ENCODE assay signal across 16 cellular contexts in genomic region chr9:134551176-134551575, GRCh38.
"Had no signal": no experiment of that assay in that cellular context is flagged by ENCODE, and none has a peak within 500 bp of the region (broad histone marks: within the 10 kb centered on the region; RNA-seq: fewer than 3 reads in every experiment).

No MANE protein-coding gene starts in this region.

- H3K27ac ChIP-seq: heart left ventricle, pancreas had no signal

- H3K9me3 ChIP-seq: heart left ventricle, pancreas, transverse colon had no signal

- FAIRE-seq: frontal cortex, pancreas, small intestine had no signal

- H3K9me3 Mint-ChIP-seq: activated naive CD8-positive, alpha-beta T cell treated with anti-CD3 and anti-CD28 coated beads, Interleukin-2, amount 50 U/mL, for 24 hours; activated T-helper 1 cell treated with anti-CD3 and anti-CD28 coated beads, Interleukin-12 subunit alpha, Interleukin-12 subunit beta, Interleukin-2, Interleukin-4 antibody, amounts not matched to agents 30 ng/mL and 10 ng/mL and 1 ng/mL, durations not matched to agents 14 hours and 24 hours and 36 hours had no signal

- H3K36me3 Mint-ChIP-seq: stimulated activated memory B cell treated with anti-CD40 and anti-IgM and Interleukin-4, amounts not matched to agents 10 μg/mL and 1 μg/mL and 100 μg/mL, for 72 hours had no signal

- DNase-seq: activated CD4-positive, alpha-beta memory T cell treated with anti-CD3 and anti-CD28 coated beads, Interleukin-2, amount 10 ng/mL, durations not matched to agents 7 days and 5 days; activated CD4-positive, alpha-beta T cell treated with anti-CD3 and anti-CD28 coated beads for 36 hours; activated naive CD4-positive, alpha-beta T cell; activated naive CD8-positive, alpha-beta T cell treated with anti-CD3 and anti-CD28 coated beads, Interleukin-2, amount 50 U/mL, for 24 hours; caudate nucleus; effector CD4-positive, alpha-beta T cell; retina; small intestine; transverse colon had no signal

- H3K4me3 Mint-ChIP-seq: activated CD4-positive, alpha-beta memory T cell treated with anti-CD3 and anti-CD28 coated beads, Interleukin-2, amount 10 ng/mL, durations not matched to agents 7 days and 5 days; activated CD4-positive, alpha-beta T cell treated with anti-CD3 and anti-CD28 coated beads for 36 hours; activated naive CD8-positive, alpha-beta T cell treated with anti-CD3 and anti-CD28 coated beads, Interleukin-2, amount 50 U/mL, for 24 hours; activated T-helper 1 cell treated with anti-CD3 and anti-CD28 coated beads, Interleukin-12 subunit alpha, Interleukin-12 subunit beta, Interleukin-2, Interleukin-4 antibody, amounts not matched to agents 30 ng/mL and 10 ng/mL and 1 ng/mL, durations not matched to agents 14 hours and 24 hours and 36 hours; stimulated activated memory B cell treated with anti-CD40 and anti-IgM and Interleukin-4, amounts not matched to agents 10 μg/mL and 1 μg/mL and 100 μg/mL, for 72 hours had no signal

- H3K36me3 ChIP-seq: heart left ventricle, pancreas, transverse colon, WERI-Rb-1 had no signal

- H3K27me3 Mint-ChIP-seq: activated CD4-positive, alpha-beta memory T cell treated with anti-CD3 and anti-CD28 coated beads, Interleukin-2, amount 10 ng/mL, durations not matched to agents 7 days and 5 days had no signal

- H3K4me3 ChIP-seq: coronary artery, heart left ventricle, pancreas, transverse colon had no signal

- ATAC-seq: activated CD4-positive, alpha-beta T cell treated with anti-CD3 and anti-CD28 coated beads for 36 hours; activated naive CD8-positive, alpha-beta T cell treated with anti-CD3 and anti-CD28 coated beads, Interleukin-2, amount 50 U/mL, for 24 hours; stimulated activated memory B cell treated with anti-CD40 and anti-IgM and Interleukin-4, amounts not matched to agents 10 μg/mL and 1 μg/mL and 100 μg/mL, for 72 hours had no signal

- H3K27ac Mint-ChIP-seq: activated CD4-positive, alpha-beta memory T cell treated with anti-CD3 and anti-CD28 coated beads, Interleukin-2, amount 10 ng/mL, durations not matched to agents 7 days and 5 days; activated CD4-positive, alpha-beta T cell treated with anti-CD3 and anti-CD28 coated beads for 36 hours; activated naive CD8-positive, alpha-beta T cell treated with anti-CD3 and anti-CD28 coated beads, Interleukin-2, amount 50 U/mL, for 24 hours; activated T-helper 1 cell treated with anti-CD3 and anti-CD28 coated beads, Interleukin-12 subunit alpha, Interleukin-12 subunit beta, Interleukin-2, Interleukin-4 antibody, amounts not matched to agents 30 ng/mL and 10 ng/mL and 1 ng/mL, durations not matched to agents 14 hours and 24 hours and 36 hours; stimulated activated memory B cell treated with anti-CD40 and anti-IgM and Interleukin-4, amounts not matched to agents 10 μg/mL and 1 μg/mL and 100 μg/mL, for 72 hours had no signal

- H3K4me1 ChIP-seq: pancreas had no signal

- H3K4me1 Mint-ChIP-seq: activated CD4-positive, alpha-beta memory T cell treated with anti-CD3 and anti-CD28 coated beads, Interleukin-2, amount 10 ng/mL, durations not matched to agents 7 days and 5 days; activated CD4-positive, alpha-beta T cell treated with anti-CD3 and anti-CD28 coated beads for 36 hours; activated naive CD8-positive, alpha-beta T cell treated with anti-CD3 and anti-CD28 coated beads, Interleukin-2, amount 50 U/mL, for 24 hours; stimulated activated memory B cell treated with anti-CD40 and anti-IgM and Interleukin-4, amounts not matched to agents 10 μg/mL and 1 μg/mL and 100 μg/mL, for 72 hours had no signal

- H3K27me3 ChIP-seq: pancreas, transverse colon had no signal
